ENCODE assay signal across 21 cellular contexts in the genomic region with DNA sequence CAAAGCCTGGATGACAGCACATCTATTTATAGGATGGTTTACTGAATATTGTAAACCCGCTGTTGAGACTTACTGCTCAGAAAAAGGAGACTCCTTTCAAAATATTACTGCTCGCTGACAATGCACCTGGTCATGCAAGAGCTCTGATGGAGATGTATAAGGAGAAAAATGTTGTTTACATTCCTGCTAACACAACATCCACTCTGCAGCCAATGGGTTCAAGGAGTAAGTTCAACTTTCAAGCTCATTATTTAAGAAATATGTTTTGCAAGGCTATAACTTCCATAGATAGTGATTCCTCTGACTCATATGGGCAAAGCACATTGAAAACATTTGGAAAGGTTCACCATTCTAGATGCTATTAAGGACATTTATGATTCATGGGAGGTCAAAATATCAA.
DNase-seq lines count a peak whose midpoint lies in the region; ATAC-seq and TF ChIP-seq lines count a peak whose summit lies in the region.
"Had no signal": no experiment of that assay in that cellular context is flagged by ENCODE, and none has a peak within 500 bp of the region (broad histone marks: within the 10 kb centered on the region; RNA-seq: fewer than 3 reads in every experiment).

No MANE protein-coding gene starts in this region.

- H2AFZ ChIP-seq in ACC112 (ENCODE audit: low read length, unreplicated experiment) (no peak overlapping the region), mammary epithelial cell (ENCODE audit: low read depth, low read length) (peak overlapping the region; percentile 14)

- CTCF ChIA-PET in mammary epithelial cell (lab: Charles Lee; ENCODE audit: low non-redundant PET) = no interaction called here

- H3K4me1 ChIP-seq in ACC112 (ENCODE audit: control insufficient read depth, insufficient read depth, low read length, unreplicated experiment) (peaks cover 7% of the 10 kb centered on the region), mammary epithelial cell (ENCODE audit: insufficient read depth, low read length) (peaks cover 11% of the 10 kb centered on the region), HAP-1 (no peaks in the 10 kb centered on the region)

- no TSS peak for BruUV-seq in mammary epithelial cell (replicated peaks; lab: Mats Ljungman, UMichigan)

- H3K9me3 Mint-ChIP-seq in HFFc6 = peaks cover 11% of the 10 kb centered on the region

- H3K4me3 Mint-ChIP-seq in HFFc6 = peak overlapping the region; percentile 3; the same call in 1 of the 2 replicates
- H3K4me3 Mint-ChIP-seq: IgD-negative memory B cell had no signal

- H3K27me3 ChIP-seq in ACC112 (ENCODE audit: insufficient read depth, low read length) (no peaks in the 10 kb centered on the region), mammary epithelial cell (ENCODE audit: insufficient read depth, low read length) (no peaks in the 10 kb centered on the region), HAP-1 (ENCODE audit: low read depth) (no peaks in the 10 kb centered on the region)

- H3K27ac Mint-ChIP-seq in HFFc6 = peak overlapping the region; percentile 86
- H3K27ac Mint-ChIP-seq: IgD-negative memory B cell had no signal

- peaks cover 36% of the 10 kb centered on the region for H3K4me1 Mint-ChIP-seq in HFFc6 (ENCODE audit: low read depth)

- no peak for ATAC-seq in GM18907 (IDR thresholded peaks at IDR 0.05; ENCODE audit: unreplicated experiment)

- H3K27ac ChIP-seq in ACC112 (ENCODE audit: low read depth, low read length) (peak overlapping the region; percentile 81; the same call in 1 of the 2 replicates), mammary epithelial cell (ENCODE audit: insufficient read depth, low read depth, low read length) (no peak overlapping the region)
- H3K27ac ChIP-seq: KMS-11 had no signal

- no peak for TF ChIP-seq CTCF in HFFc6 (IDR thresholded peaks at IDR 0.05)
- TF ChIP-seq CTCF in mammary epithelial cell (conservative IDR thresholded peaks at IDR 0.05 in 1 of 2, IDR thresholded peaks at IDR 0.05 in 1 of 2; ENCODE audit: extremely low read depth in 1 of 2, insufficient read depth in 1 of 2, low read depth in 1 of 2, low read length in 2 of 2) = no peak

- H3K4me2 ChIP-seq in mammary epithelial cell (ENCODE audit: insufficient read depth, low read depth, low read length) = no peak overlapping the region
- H3K4me2 ChIP-seq: KMS-11 had no signal

- 100% methylated on average over 2 of the region's 2 CpGs for WGBS in mammary epithelial cell (ENCODE audit: low coverage, missing lambda C conversion rate)

- DNase-seq in HFFc6 (no peak), mammary epithelial cell (no peak), fibroblast of the conjunctiva (ENCODE audit: low read depth) (peak; percentile 6), globus pallidus (ENCODE audit: low spot score) (no peak), HAP-1 (ENCODE audit: low spot score in 2 of 2) (no peak)
- no peak for DNase-seq in activated effector memory CD4-positive, alpha-beta T cell treated with anti-CD3 and anti-CD28 coated beads, Interleukin-2, amount 50 U/mL, for 16 hours
- DNase-seq: 8988T, DMS153, DND-41, NCI-H1048, NCI-H1417 treated with DMSO at 0.1 percent for 48 hours, NCI-H1694 treated with DMSO at 0.1 percent for 48 hours, NCI-H2081, NCI-H2227 treated with DMSO at 0.1 percent for 48 hours, NCI-H526 treated with DMSO at 0.1 percent for 48 hours, RPMI8226, SHP77 had no signal

- H3K79me2 ChIP-seq in ACC112 (ENCODE audit: control insufficient read depth, insufficient read depth, low read length, unreplicated experiment) = no peaks in the 10 kb centered on the region
- H3K79me2 ChIP-seq in mammary epithelial cell (ENCODE audit: insufficient read depth, low read length) = no peaks in the 10 kb centered on the region

- dilution Hi-C loops in mammary epithelial cell (cut with HindIII; ENCODE audit: low sequenced_read_pairs) = no loop called here

- H4K20me1 ChIP-seq in mammary epithelial cell (ENCODE audit: insufficient read depth, low read length) = no peaks in the 10 kb centered on the region

- intact Hi-C loops in mammary epithelial cell (cut with micrococcal nuclease) = no loop called here

- H3K4me3 ChIP-seq in ACC112 (ENCODE audit: low read depth, low read length) = no peak overlapping the region
- H3K4me3 ChIP-seq in mammary epithelial cell (replicated peaks in 1 of 3; ENCODE audit: insufficient read depth in 1 of 3, low read depth in 2 of 3, low read length in 3 of 3) = no peak overlapping the region
- H3K4me3 ChIP-seq in HAP-1 = no peak overlapping the region

- no peaks in the 10 kb centered on the region; the same call in 1 of the 2 replicates for H3K36me3 ChIP-seq in ACC112 (ENCODE audit: insufficient read depth, low read length)
- H3K36me3 ChIP-seq in mammary epithelial cell (ENCODE audit: insufficient read depth, low read length) = no peaks in the 10 kb centered on the region
- no peaks in the 10 kb centered on the region for H3K36me3 ChIP-seq in HAP-1 (replicated peaks)

- H3K27me3 Mint-ChIP-seq in HFFc6 (ENCODE audit: insufficient read depth) = no peaks in the 10 kb centered on the region

- H3K9me3 ChIP-seq in mammary epithelial cell (replicated peaks; ENCODE audit: insufficient read depth, low read length) (peaks cover 6% of the 10 kb centered on the region), HAP-1 (no peaks in the 10 kb centered on the region)

- no peak overlapping the region for H3K9ac ChIP-seq in mammary epithelial cell (ENCODE audit: insufficient read depth, low read length)
- H3K9ac ChIP-seq: KMS-11 had no signal

- in situ Hi-C loops in mammary epithelial cell (cut with MboI; ENCODE audit: low sequenced_read_pairs in 2 of 2) (no loop called here), HAP-1 (cut with MboI; ENCODE audit: low sequenced_read_pairs) (no loop called here)

- H3K36me3 Mint-ChIP-seq in HFFc6 (ENCODE audit: low read depth) = peaks cover 13% of the 10 kb centered on the region; the same call in 1 of the 2 replicates
